8 cellular contexts compared by ENCODE assay signal in genomic region chr19:6279620-6279930, GRCh38. TPM values are rescaled to one million over a fixed set of nuclear protein-coding genes. Genes with fewer than 3 reads are reported as not detected.
DNase-seq lines count a peak whose midpoint lies in the region; ATAC-seq and TF ChIP-seq lines count a peak whose summit lies in the region.

No MANE protein-coding gene starts in this region.

- no peak overlapping the region for H2BK12ac ChIP-seq in trophoblast cell (ENCODE audit: low read length)

- TF ChIP-seq CTCF in endothelial cell (IDR thresholded peaks at IDR 0.05; ENCODE audit: unreplicated experiment): no peak

- WGBS in HUES64: 0% methylated on average over 46 of the region's 59 CpGs
- no CpG with 5 or more reads among the region's 59 CpGs for WGBS in trophoblast cell (ENCODE audit: extremely low coverage, insufficient coverage, insufficient read length)

- peak overlapping the region; percentile 90 for H2BK5ac ChIP-seq in trophoblast cell (ENCODE audit: low read depth, low read length, poor library complexity)

- peak overlapping the region; percentile 36 for H3K4me3 Mint-ChIP-seq in activated T-cell treated with anti-CD3 and anti-CD28 coated beads, Interleukin-2, amount 50 U/mL, for 24 hours
- peak overlapping the region; percentile 80 to 85 for H3K4me3 Mint-ChIP-seq in effector memory CD8-positive, alpha-beta T cell
- no peak overlapping the region for H3K4me3 Mint-ChIP-seq in endothelial cell (ENCODE audit: unreplicated experiment)

- peak overlapping the region; percentile 78 for H3K9ac ChIP-seq in HUES64 (ENCODE audit: low read depth, low read length)
- H3K9ac ChIP-seq in trophoblast cell (ENCODE audit: low read length): peak overlapping the region; percentile 82

- H3K4me1 ChIP-seq in HUES64 (ENCODE audit: insufficient read depth, low read length) (peaks cover 18% of the 10 kb centered on the region), trophoblast cell (ENCODE audit: control insufficient read depth in 1 of 2, insufficient read depth in 2 of 2, low read length in 2 of 2) (peaks cover 25 to 29% of the 10 kb centered on the region in 2 experiments)

- H2BK120ac ChIP-seq in trophoblast cell (ENCODE audit: insufficient read depth, low read length, poor library complexity): peak overlapping the region; percentile 78

- H3K36me3 Mint-ChIP-seq in activated T-cell treated with anti-CD3 and anti-CD28 coated beads, Interleukin-2, amount 50 U/mL, for 24 hours (ENCODE audit: low read depth): peaks cover 38% of the 10 kb centered on the region
- peaks cover 18% of the 10 kb centered on the region for H3K36me3 Mint-ChIP-seq in effector memory CD8-positive, alpha-beta T cell (ENCODE audit: insufficient read depth)
- H3K36me3 Mint-ChIP-seq in endothelial cell (ENCODE audit: low read depth, unreplicated experiment): peaks cover 8% of the 10 kb centered on the region

- no peak overlapping the region for H3K23ac ChIP-seq in trophoblast cell (ENCODE audit: low read length)

- peak overlapping the region; percentile 98 for H3K4ac ChIP-seq in trophoblast cell (ENCODE audit: low read depth, low read length)

- H3K4me2 ChIP-seq in trophoblast cell (ENCODE audit: low read length): peak overlapping the region; percentile 95

- peak overlapping the region; percentile 93 for H3K14ac ChIP-seq in trophoblast cell (ENCODE audit: low read length)

- peaks cover 8% of the 10 kb centered on the region for H3K79me1 ChIP-seq in trophoblast cell (ENCODE audit: low read length)

- no peaks in the 10 kb centered on the region for H3K9me3 Mint-ChIP-seq in activated T-cell treated with anti-CD3 and anti-CD28 coated beads, Interleukin-2, amount 50 U/mL, for 24 hours
- no peaks in the 10 kb centered on the region for H3K9me3 Mint-ChIP-seq in effector memory CD8-positive, alpha-beta T cell
- H3K9me3 Mint-ChIP-seq in endothelial cell (ENCODE audit: unreplicated experiment): no peaks in the 10 kb centered on the region

- H3K27me3 Mint-ChIP-seq in activated T-cell treated with anti-CD3 and anti-CD28 coated beads, Interleukin-2, amount 50 U/mL, for 24 hours: peaks cover 2% of the 10 kb centered on the region
- no peaks in the 10 kb centered on the region for H3K27me3 Mint-ChIP-seq in effector memory CD8-positive, alpha-beta T cell
- H3K27me3 Mint-ChIP-seq in endothelial cell (ENCODE audit: unreplicated experiment): peaks cover 13% of the 10 kb centered on the region

- H2AK5ac ChIP-seq in trophoblast cell (ENCODE audit: low read length): no peak overlapping the region

- H3K36me3 ChIP-seq in HUES64 (ENCODE audit: insufficient read depth, low read length) (peaks cover 9% of the 10 kb centered on the region), trophoblast cell (ENCODE audit: control insufficient read depth in 1 of 2, insufficient read depth in 2 of 2, low read length in 2 of 2) (peaks cover 3 to 5% of the 10 kb centered on the region in 2 experiments)

- H4K91ac ChIP-seq in trophoblast cell (ENCODE audit: low read depth, low read length): peak overlapping the region; percentile 93

- no peak overlapping the region for H4K12ac ChIP-seq in trophoblast cell (ENCODE audit: low read depth, low read length)

- H3K27ac Mint-ChIP-seq in activated T-cell treated with anti-CD3 and anti-CD28 coated beads, Interleukin-2, amount 50 U/mL, for 24 hours: no peak overlapping the region
- peak overlapping the region; percentile 88 to 92 for H3K27ac Mint-ChIP-seq in effector memory CD8-positive, alpha-beta T cell
- H3K27ac Mint-ChIP-seq in endothelial cell (ENCODE audit: unreplicated experiment): no peak overlapping the region

- H3K27me3 ChIP-seq in HUES64 (ENCODE audit: insufficient read depth, low read length): no peaks in the 10 kb centered on the region
- no peaks in the 10 kb centered on the region for H3K27me3 ChIP-seq in trophoblast cell (ENCODE audit: insufficient read depth, low read length)

- H3K4me1 Mint-ChIP-seq in activated T-cell treated with anti-CD3 and anti-CD28 coated beads, Interleukin-2, amount 50 U/mL, for 24 hours (ENCODE audit: low read depth): peaks cover 46% of the 10 kb centered on the region
- peaks cover 37 to 41% of the 10 kb centered on the region in 2 donors for H3K4me1 Mint-ChIP-seq in effector memory CD8-positive, alpha-beta T cell (ENCODE audit: low read depth in 2 of 2)
- H3K4me1 Mint-ChIP-seq in endothelial cell (ENCODE audit: unreplicated experiment): peaks cover 31% of the 10 kb centered on the region

- H3K79me2 ChIP-seq in trophoblast cell (ENCODE audit: control insufficient read depth, insufficient read depth, low read length, poor library complexity): peaks cover 30% of the 10 kb centered on the region

- no peak for DNase-seq in activated T-cell treated with anti-CD3 and anti-CD28 coated beads, Interleukin-2, amount 50 U/mL, for 24 hours
- DNase-seq in activated T-cell treated with anti-CD3 and anti-CD28 coated beads, Interleukin-2, amount 50 U/mL, for 1 hour: no peak
- DNase-seq in effector memory CD8-positive, alpha-beta T cell: no peak
- DNase-seq in trophoblast cell: no peak
- DNase-seq in effector CD4-positive, alpha-beta T cell: no peak
- DNase-seq in endothelial cell (ENCODE audit: low spot score): no peak
- no peak for DNase-seq in NCI-H1417 treated with DMSO at 0.1 percent for 48 hours (lab: John Stamatoyannopoulos, UW)

- H3K9me3 ChIP-seq in HUES64 (ENCODE audit: insufficient read depth, low read depth, low read length) (no peaks in the 10 kb centered on the region), trophoblast cell (ENCODE audit: insufficient read depth, low read depth, low read length) (no peaks in the 10 kb centered on the region)

- H3K27ac ChIP-seq in HUES64 (ENCODE audit: low read depth, low read length) (no peak overlapping the region; the same call in 1 of the 2 replicates), trophoblast cell (ENCODE audit: low read depth, low read length) (no peak overlapping the region)

- peak overlapping the region; percentile 89 for H3K4me3 ChIP-seq in HUES64 (ENCODE audit: low read length)
- peak overlapping the region; percentile 81 for H3K4me3 ChIP-seq in trophoblast cell (ENCODE audit: low read depth, low read length)

- H2AFZ ChIP-seq in trophoblast cell (ENCODE audit: insufficient read depth, low read length, poor library complexity): peak overlapping the region; percentile 66

- ATAC-seq in effector memory CD8-positive, alpha-beta T cell (replicated peaks): peak; percentile 58

- peak overlapping the region; percentile 88 for H4K8ac ChIP-seq in trophoblast cell (ENCODE audit: low read depth, low read length)

- peak overlapping the region; percentile 88 for H3K18ac ChIP-seq in trophoblast cell (ENCODE audit: low read length)

RNA-seq across cellular contexts. Expression of gene MLLT1, which starts 0.2 kb away (rescaled TPM):
- polyA plus RNA-seq in HUES64 (2013, experiment 1 of 2): 26.7 TPM
- 30.2 TPM for polyA plus RNA-seq in HUES64 (2013, experiment 2 of 2)
- 225 and 236 TPM in 2 replicates for polyA plus RNA-seq in trophoblast cell (2013)
- total RNA-seq in endothelial cell (ENCODE audit: unreplicated experiment): 59.2 TPM

RNA-seq across cellular contexts. Expression of gene ACER1, which starts 53.8 kb away (rescaled TPM):
- polyA plus RNA-seq in HUES64 (2013, experiment 1 of 2): not detected
- polyA plus RNA-seq in HUES64 (2013, experiment 2 of 2): not detected
- 0.18 and 0.21 TPM in 2 replicates for polyA plus RNA-seq in trophoblast cell (2013)
- total RNA-seq in endothelial cell (ENCODE audit: unreplicated experiment): not detected

Comparison
In these comparisons a context has a peak if more than half of its experiments do, and no peak if none do; other contexts are left out.
1. H3K27ac Mint-ChIP-seq: peak in effector memory CD8-positive, alpha-beta T cell (2 of 2); none in activated T-cell treated with anti-CD3 and anti-CD28 coated beads, Interleukin-2, amount 50 U/mL, for 24 hours (single experiment) and endothelial cell (single experiment).